ENCODE assay signal across 14 cellular contexts in the genomic region with DNA sequence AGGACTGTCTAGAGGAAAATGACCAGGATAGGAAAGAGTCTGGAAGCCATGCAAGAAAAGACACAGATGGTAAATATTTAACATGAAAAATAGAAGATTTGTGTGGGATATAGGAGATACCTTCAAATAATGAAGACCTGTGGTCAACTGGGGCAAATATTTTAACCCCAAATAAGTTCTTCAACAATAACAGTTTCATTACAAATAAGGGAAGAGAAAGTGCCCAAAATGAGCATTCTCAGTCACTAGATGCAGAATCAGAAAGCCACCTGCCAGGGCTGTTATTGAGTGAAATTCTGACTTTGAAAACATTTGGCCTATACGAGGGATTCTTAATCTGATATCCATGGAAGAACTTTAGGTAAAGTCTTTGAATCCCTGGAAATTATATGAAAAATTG.
DNase-seq lines count a peak whose midpoint lies in the region; ATAC-seq and TF ChIP-seq lines count a peak whose summit lies in the region.
"Had no signal": no experiment of that assay in that cellular context is flagged by ENCODE, and none has a peak within 500 bp of the region (broad histone marks: within the 10 kb centered on the region; RNA-seq: fewer than 3 reads in every experiment).

No MANE protein-coding gene starts in this region.

- no peaks in the 10 kb centered on the region for H3K27me3 ChIP-seq in aorta (ENCODE audit: control insufficient read depth in 1 of 2, insufficient read depth in 2 of 2, low read length in 1 of 2)

- no peaks in the 10 kb centered on the region for H3K36me3 ChIP-seq in aorta (ENCODE audit: control insufficient read depth in 1 of 2, insufficient read depth in 2 of 2, low read length in 1 of 2)

- ATAC-seq in GM18909 (IDR thresholded peaks at IDR 0.05; ENCODE audit: poor library complexity, unreplicated experiment) (peak; percentile 50), GM21529 (IDR thresholded peaks at IDR 0.05; ENCODE audit: unreplicated experiment) (peak; percentile 52), HG03175 (IDR thresholded peaks at IDR 0.05; ENCODE audit: unreplicated experiment) (peak; percentile 50), aorta (ENCODE audit: low FRiP score) (no peak)
- ATAC-seq: HepG2, Panc1 had no signal

- peaks cover 30% of the 10 kb centered on the region for H3K4me1 Mint-ChIP-seq in activated T-helper 1 cell treated with anti-CD3 and anti-CD28 coated beads, Interleukin-12 subunit alpha, Interleukin-12 subunit beta, Interleukin-2, Interleukin-4 antibody, amounts not matched to agents 30 ng/mL and 10 ng/mL and 1 ng/mL, durations not matched to agents 14 hours and 24 hours and 36 hours (ENCODE audit: low read depth)

- no peaks in the 10 kb centered on the region for H3K27me3 Mint-ChIP-seq in activated T-helper 1 cell treated with anti-CD3 and anti-CD28 coated beads, Interleukin-12 subunit alpha, Interleukin-12 subunit beta, Interleukin-2, Interleukin-4 antibody, amounts not matched to agents 30 ng/mL and 10 ng/mL and 1 ng/mL, durations not matched to agents 14 hours and 24 hours and 36 hours (ENCODE audit: insufficient read depth)

- peaks cover 3% of the 10 kb centered on the region for H3K36me3 Mint-ChIP-seq in activated T-helper 1 cell treated with anti-CD3 and anti-CD28 coated beads, Interleukin-12 subunit alpha, Interleukin-12 subunit beta, Interleukin-2, Interleukin-4 antibody, amounts not matched to agents 30 ng/mL and 10 ng/mL and 1 ng/mL, durations not matched to agents 14 hours and 24 hours and 36 hours (ENCODE audit: low read depth)

- no peak overlapping the region for H3K4me3 Mint-ChIP-seq in activated T-helper 1 cell treated with anti-CD3 and anti-CD28 coated beads, Interleukin-12 subunit alpha, Interleukin-12 subunit beta, Interleukin-2, Interleukin-4 antibody, amounts not matched to agents 30 ng/mL and 10 ng/mL and 1 ng/mL, durations not matched to agents 14 hours and 24 hours and 36 hours

- no peak for TF ChIP-seq CTCF in coronary artery (IDR thresholded peaks at IDR 0.05)

- WGBS in aorta, 2 donors = 93% methylated on average over 1 of the region's 1 CpG

- H3K27ac ChIP-seq in aorta (ENCODE audit: low read depth in 1 of 2, low read length in 2 of 2) (no peak overlapping the region), coronary artery (no peak overlapping the region)

- peaks cover 4% of the 10 kb centered on the region for H3K9me3 Mint-ChIP-seq in activated T-helper 1 cell treated with anti-CD3 and anti-CD28 coated beads, Interleukin-12 subunit alpha, Interleukin-12 subunit beta, Interleukin-2, Interleukin-4 antibody, amounts not matched to agents 30 ng/mL and 10 ng/mL and 1 ng/mL, durations not matched to agents 14 hours and 24 hours and 36 hours

- H3K4me3 ChIP-seq in aorta (ENCODE audit: low read length in 2 of 2) = no peak overlapping the region
- H3K4me3 ChIP-seq in coronary artery = no peak overlapping the region

- peaks cover 0 to 3% of the 10 kb centered on the region in 2 donors for H3K4me1 ChIP-seq in aorta (ENCODE audit: control insufficient read depth in 1 of 2, insufficient read depth in 2 of 2, low read length in 2 of 2)

- H3K27ac Mint-ChIP-seq in activated T-helper 1 cell treated with anti-CD3 and anti-CD28 coated beads, Interleukin-12 subunit alpha, Interleukin-12 subunit beta, Interleukin-2, Interleukin-4 antibody, amounts not matched to agents 30 ng/mL and 10 ng/mL and 1 ng/mL, durations not matched to agents 14 hours and 24 hours and 36 hours = no peak overlapping the region

- intact Hi-C loops in activated T-helper 1 cell treated with anti-CD3 and anti-CD28 coated beads, Interleukin-12 subunit alpha, Interleukin-12 subunit beta, Interleukin-2, Interleukin-4 antibody, amounts not matched to agents 30 ng/mL and 10 ng/mL and 1 ng/mL, durations not matched to agents 14 hours and 24 hours and 36 hours (cut with micrococcal nuclease) = loop anchor here (2.0 kb wide), 1 partner anchor 253 kb away; no protein-coding TSS in a partner anchor
- intact Hi-C loops in aorta (cut with DNase I) = no loop called here

- no peaks in the 10 kb centered on the region for H3K9me3 ChIP-seq in aorta (ENCODE audit: control insufficient read depth, low read length)

- DNase-seq in germinal center (ENCODE audit: low spot score) (peak; percentile 20), aorta (no peak), coronary artery (ENCODE audit: low spot score) (no peak)
- DNase-seq in activated T-helper 1 cell treated with anti-CD3 and anti-CD28 coated beads, Interleukin-12 subunit alpha, Interleukin-12 subunit beta, Interleukin-2, Interleukin-4 antibody, amounts not matched to agents 30 ng/mL and 10 ng/mL and 1 ng/mL, durations not matched to agents 14 hours and 24 hours and 36 hours (ENCODE audit: low spot score) = no peak
- DNase-seq: activated T-cell treated with anti-CD3 and anti-CD28 coated beads, Interleukin-2, amount 50 U/mL, for 1 hour; DMS 273 treated with DMSO at 0.1 percent for 48 hours; islet precursor cell; NCI-H1930; stimulated activated naive CD4-positive, alpha-beta T cell treated with Interleukin-2 at 50 U/mL for 16 hours had no signal
